25 cellular contexts compared by ENCODE assay signal in the genomic region with DNA sequence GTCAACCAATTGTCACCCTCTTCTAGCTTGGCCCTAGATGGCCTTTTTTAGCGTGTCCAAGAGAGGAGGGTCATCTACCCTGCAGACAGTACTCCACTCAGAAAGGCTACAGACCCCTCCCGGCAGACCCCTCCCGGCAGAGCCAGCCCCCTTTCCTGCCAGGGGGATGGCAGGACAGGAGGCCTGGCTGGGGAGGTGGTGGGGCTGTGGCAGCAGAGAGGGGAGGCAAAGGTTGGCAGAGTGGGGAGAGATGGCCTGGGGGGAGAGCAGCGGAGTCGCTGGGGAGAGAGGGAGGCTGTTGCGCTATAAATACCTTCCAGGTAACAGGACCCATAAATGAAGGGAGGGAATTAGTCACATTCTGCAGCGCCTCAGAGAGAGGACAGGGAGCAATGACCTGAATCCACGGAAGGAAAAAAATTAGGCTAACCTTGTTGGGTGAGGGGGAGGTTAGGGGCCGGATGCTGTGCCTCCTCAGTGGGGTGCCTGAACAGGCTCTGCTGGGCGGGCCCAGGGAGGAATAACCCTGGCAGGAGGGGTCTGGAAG. TPM values are rescaled to one million over a fixed set of nuclear protein-coding genes. Genes with fewer than 3 reads are reported as not detected.
DNase-seq lines count a peak whose midpoint lies in the region; ATAC-seq and TF ChIP-seq lines count a peak whose summit lies in the region.
"Had no signal": no experiment of that assay in that cellular context is flagged by ENCODE, and none has a peak within 500 bp of the region (broad histone marks: within the 10 kb centered on the region; RNA-seq: fewer than 3 reads in every experiment).

No MANE protein-coding gene starts in this region.

- H3K4me3 ChIP-seq in mesendoderm (ENCODE audit: low read length), result no peak overlapping the region
- no peak overlapping the region for H3K4me3 ChIP-seq in aorta (ENCODE audit: low read length in 2 of 2)
- H3K4me3 ChIP-seq: cardiac muscle cell, gastroesophageal sphincter, HAP-1, lung had no signal

- TF ChIP-seq CTCF in natural killer cell (IDR thresholded peaks at IDR 0.05), result no peak

- no peaks in the 10 kb centered on the region for H3K9me3 Mint-ChIP-seq in natural killer cell
- H3K9me3 Mint-ChIP-seq in natural killer cell treated with Interleukin-12 subunit alpha and Interleukin-12 subunit beta and Interleukin-15 and Interleukin-18, amount 100 ng/mL, for 72 hours, result no peaks in the 10 kb centered on the region
- H3K9me3 Mint-ChIP-seq: activated T-cell treated with anti-CD3 and anti-CD28 coated beads, Interleukin-2, amount 50 U/mL, for 72 hours; T-helper 2 cell treated with Interferon-gamma antibody and Interleukin-4, amounts not matched to agents 5 μg/mL and 100 μg/mL, for 36 hours had no signal

- no peak for DNase-seq in natural killer cell
- DNase-seq in natural killer cell treated with Interleukin-12 subunit alpha and Interleukin-12 subunit beta and Interleukin-15 and Interleukin-18, amount 100 ng/mL, for 72 hours (ENCODE audit: low spot score), result no peak
- no peak for DNase-seq in mesendoderm
- DNase-seq in GM03348 (ENCODE audit: low spot score), result no peak
- no peak for DNase-seq in activated T-cell treated with anti-CD3 and anti-CD28 coated beads, Interleukin-2, amount 50 U/mL, for 1 hour
- DNase-seq in aorta, result no peak
- DNase-seq: activated CD4-positive, alpha-beta T cell treated with anti-CD3 and anti-CD28 coated beads for 48 hours; activated naive CD4-positive, alpha-beta T cell treated with Interleukin-2 at 50 U/mL for 16 hours; activated T-cell treated with anti-CD3 and anti-CD28 coated beads, Interleukin-2, amount 50 U/mL, for 72 hours; dermis blood vessel endothelial cell; NCI-H1048; NCI-H510A treated with DMSO at 0.1 percent for 48 hours; stimulated activated CD4-positive, alpha-beta T cell treated with anti-CD3 and anti-CD28 coated beads, Interleukin-4, amount 100 ng/mL, for 4 hours; stimulated activated naive CD4-positive, alpha-beta T cell had no signal

- no peaks in the 10 kb centered on the region for H3K36me3 Mint-ChIP-seq in natural killer cell
- H3K36me3 Mint-ChIP-seq in natural killer cell treated with Interleukin-12 subunit alpha and Interleukin-12 subunit beta and Interleukin-15 and Interleukin-18, amount 100 ng/mL, for 72 hours, result no peaks in the 10 kb centered on the region

- no peak overlapping the region for H3K4me2 ChIP-seq in mesendoderm (ENCODE audit: low read length)

- WGBS in mesendoderm (ENCODE audit: extremely low coverage, insufficient coverage, low lambda C conversion rate), result no CpG with 5 or more reads among the region's 10 CpGs
- 92 to 93% methylated on average over 10 of the region's 10 CpGs for whole genome bisulfite sequencing in aorta, 2 donors

- H3K27me3 Mint-ChIP-seq in natural killer cell (ENCODE audit: low read depth in 2 of 2), result peaks cover 0 to 10% of the 10 kb centered on the region in 2 donors
- H3K27me3 Mint-ChIP-seq in natural killer cell treated with Interleukin-12 subunit alpha and Interleukin-12 subunit beta and Interleukin-15 and Interleukin-18, amount 100 ng/mL, for 72 hours, result peaks cover 5 to 10% of the 10 kb centered on the region in 2 donors

- H3K56ac ChIP-seq in mesendoderm (ENCODE audit: low read length), result peak overlapping the region; percentile 35

- H4K5ac ChIP-seq in mesendoderm (ENCODE audit: low read length), result no peak overlapping the region

- no peak overlapping the region for H2BK15ac ChIP-seq in mesendoderm (replicated peaks; ENCODE audit: low read depth)

- H3K4me3 Mint-ChIP-seq in natural killer cell, result peak overlapping the region; percentile 50
- H3K4me3 Mint-ChIP-seq in natural killer cell treated with Interleukin-12 subunit alpha and Interleukin-12 subunit beta and Interleukin-15 and Interleukin-18, amount 100 ng/mL, for 72 hours, result no peak overlapping the region
- H3K4me3 Mint-ChIP-seq: activated T-cell treated with anti-CD3 and anti-CD28 coated beads, Interleukin-2, amount 50 U/mL, for 72 hours; T-helper 2 cell treated with Interferon-gamma antibody and Interleukin-4, amounts not matched to agents 5 μg/mL and 100 μg/mL, for 36 hours had no signal

- H3K9ac ChIP-seq in mesendoderm (ENCODE audit: low read length), result no peak overlapping the region

- H3K4me1 ChIP-seq in mesendoderm (ENCODE audit: control insufficient read depth, low read depth, low read length) (peaks cover 7% of the 10 kb centered on the region), aorta (ENCODE audit: control insufficient read depth in 1 of 2, insufficient read depth in 2 of 2, low read length in 2 of 2) (no peaks in the 10 kb centered on the region)

- no peaks in the 10 kb centered on the region for H3K79me1 ChIP-seq in mesendoderm (ENCODE audit: low read length)

- intact Hi-C loops in natural killer cell (cut with micrococcal nuclease) (no loop called here), aorta (cut with DNase I) (loop anchor here (5.0 kb wide), 2 partner anchors 65 to 70 kb away; no protein-coding TSS in a partner anchor)

- no peak overlapping the region for H2BK120ac ChIP-seq in mesendoderm (ENCODE audit: low read depth, low read length)

- ATAC-seq in natural killer cell (no peak), HG02763 (IDR thresholded peaks at IDR 0.05; ENCODE audit: unreplicated experiment) (no peak), aorta (ENCODE audit: low FRiP score) (no peak)
- ATAC-seq in natural killer cell treated with Interleukin-12 subunit alpha and Interleukin-12 subunit beta and Interleukin-15 and Interleukin-18, amount 100 ng/mL, for 72 hours, result no peak
- ATAC-seq: activated T-cell treated with anti-CD3 and anti-CD28 coated beads, Interleukin-2, amount 50 U/mL, for 72 hours; gastroesophageal sphincter had no signal

- H3K23ac ChIP-seq in mesendoderm (ENCODE audit: low read length), result no peak overlapping the region

- H3K9me3 ChIP-seq in aorta (ENCODE audit: control insufficient read depth, low read length), result no peaks in the 10 kb centered on the region
- H3K9me3 ChIP-seq: gastroesophageal sphincter, HAP-1 had no signal

- peak overlapping the region; percentile 42 for H3K18ac ChIP-seq in mesendoderm (ENCODE audit: low read length)

- H3K27ac ChIP-seq in angular gyrus (ENCODE audit: low read depth, low read length) (peak overlapping the region; percentile 85), mesendoderm (ENCODE audit: low read depth, low read length) (no peak overlapping the region), aorta (ENCODE audit: low read depth in 1 of 2, low read length in 2 of 2) (no peak overlapping the region)
- H3K27ac ChIP-seq: cardiac muscle cell, gastroesophageal sphincter, HL-60, RWPE1 had no signal

- H2AK5ac ChIP-seq in mesendoderm (ENCODE audit: low read length), result no peak overlapping the region

- no peak overlapping the region for H2BK5ac ChIP-seq in mesendoderm (ENCODE audit: low read length)

- H4K8ac ChIP-seq in mesendoderm (ENCODE audit: low read depth, low read length), result no peak overlapping the region

- no peaks in the 10 kb centered on the region for H3K27me3 ChIP-seq in mesendoderm (ENCODE audit: insufficient read depth, low read length, poor library complexity)
- H3K27me3 ChIP-seq in aorta (ENCODE audit: control insufficient read depth in 1 of 2, insufficient read depth in 2 of 2, low read length in 1 of 2), result no peaks in the 10 kb centered on the region

- H3K4ac ChIP-seq in mesendoderm (ENCODE audit: low read depth, low read length), result no peak overlapping the region

- H3K36me3 ChIP-seq in mesendoderm (ENCODE audit: control insufficient read depth, insufficient read depth, low read length) (no peaks in the 10 kb centered on the region), aorta (ENCODE audit: control insufficient read depth in 1 of 2, insufficient read depth in 2 of 2, low read length in 1 of 2) (no peaks in the 10 kb centered on the region)
- H3K36me3 ChIP-seq: cardiac muscle cell, gastroesophageal sphincter, HAP-1 had no signal

- H3K27ac Mint-ChIP-seq in natural killer cell, result peak overlapping the region in 1 of 2 donors; percentile 82
- H3K27ac Mint-ChIP-seq in natural killer cell treated with Interleukin-12 subunit alpha and Interleukin-12 subunit beta and Interleukin-15 and Interleukin-18, amount 100 ng/mL, for 72 hours, result no peak overlapping the region
- H3K27ac Mint-ChIP-seq: activated T-cell treated with anti-CD3 and anti-CD28 coated beads, Interleukin-2, amount 50 U/mL, for 72 hours; T-helper 2 cell treated with Interferon-gamma antibody and Interleukin-4, amounts not matched to agents 5 μg/mL and 100 μg/mL, for 36 hours had no signal

- H3K4me1 Mint-ChIP-seq in natural killer cell, result peaks cover 18 to 52% of the 10 kb centered on the region in 2 donors
- H3K4me1 Mint-ChIP-seq in natural killer cell treated with Interleukin-12 subunit alpha and Interleukin-12 subunit beta and Interleukin-15 and Interleukin-18, amount 100 ng/mL, for 72 hours (ENCODE audit: low read depth in 2 of 2), result peaks cover 15 to 41% of the 10 kb centered on the region in 2 donors

- H3K79me2 ChIP-seq in mesendoderm (ENCODE audit: control insufficient read depth, insufficient read depth, low read length), result no peaks in the 10 kb centered on the region

RNA-seq across cellular contexts. Expression of a gene that starts 32.9 kb away (rescaled TPM):
- 1 to 10 TPM; 1.3 to 2.5 (median 1.3) TPM for total RNA-seq in natural killer cell
- not detected for total RNA-seq in natural killer cell treated with Interleukin-12 subunit alpha and Interleukin-12 subunit beta and Interleukin-15 and Interleukin-18, amount 100 ng/mL, for 72 hours
- 0.04 TPM for polyA plus RNA-seq in mesendoderm (2013, experiment 1 of 2)
- 0.03 TPM for polyA plus RNA-seq in mesendoderm (2013, experiment 2 of 2)
- total RNA-seq in aorta, result under 1 TPM; 0.30 to 0.62 TPM
- polyA plus RNA-seq in aorta, result under 1 TPM in 1 of 2 donors, not detected in 1; 0.41 TPM
- total RNA-seq: activated T-cell treated with anti-CD3 and anti-CD28 coated beads, Interleukin-2, amount 50 U/mL, for 72 hours had no signal
- polyA plus RNA-seq: CD14-positive monocyte, keratinocyte had no signal
